Comparison of ENCODE assay signal across 31 cellular contexts in genomic region chr9:72996106-72996505, GRCh38. TPM values are rescaled to one million over a fixed set of nuclear protein-coding genes. Genes with fewer than 3 reads are reported as not detected.
DNase-seq lines count a peak whose midpoint lies in the region; ATAC-seq, FAIRE-seq and TF ChIP-seq lines count a peak whose summit lies in the region.
"Had no signal": no experiment of that assay in that cellular context is flagged by ENCODE, and none has a peak within 500 bp of the region (broad histone marks: within the 10 kb centered on the region; RNA-seq: fewer than 3 reads in every experiment).

No MANE protein-coding gene starts in this region.

- H3K4me1 ChIP-seq in K562 (replicated peaks in 1 of 2; ENCODE audit: control insufficient read depth in 2 of 2, insufficient read depth in 2 of 2, low read length in 2 of 2) (peaks cover 5 to 12% of the 10 kb centered on the region in 2 experiments; a peak in 4 of 5 replicates), right lobe of liver (peaks cover 0 to 29% (median 0%) of the 10 kb centered on the region in 4 donors)
- H3K4me1 ChIP-seq: SJCRH30, vagina had no signal

- TF ChIP-seq POLR2A in K562 (conservative IDR thresholded peaks at IDR 0.05) (no peak), right lobe of liver (IDR thresholded peaks at IDR 0.05) (no peak)

- H4K20me1 ChIP-seq in K562 (replicated peaks; ENCODE audit: control insufficient read depth, insufficient read depth, low read length) = no peaks in the 10 kb centered on the region

- H3K9ac ChIP-seq in K562 (ENCODE audit: insufficient read depth in 1 of 2, low read depth in 2 of 2, low read length in 2 of 2) = no peak overlapping the region

- H3K4me2 ChIP-seq in K562 (ENCODE audit: insufficient read depth, low read length) = no peak overlapping the region

- H3K36me3 ChIP-seq in K562 (ENCODE audit: control insufficient read depth, insufficient read depth, low read length) (no peaks in the 10 kb centered on the region), right lobe of liver (no peaks in the 10 kb centered on the region)
- H3K36me3 ChIP-seq: left lung, pancreas, SJCRH30, vagina had no signal

- no peak for TF ChIP-seq EP300 in K562 (IDR thresholded peaks at IDR 0.05; ENCODE audit: low read length)

- ATAC-seq in K562 (0 out of 3 replicates have a peak, but pooled peaks have one; percentile 32), right lobe of liver (no peak)
- ATAC-seq: activated naive CD4-positive, alpha-beta T cell treated with anti-CD3 and anti-CD28 coated beads, Interleukin-2, amount 50 U/mL, for 72 hours; left lung; Panc1 had no signal

- WGBS in K562 (ENCODE audit: insufficient coverage, low coverage, missing lambda C conversion rate) = 29% methylated on average over 2 of the region's 2 CpGs
- 38% methylated on average over 2 of the region's 2 CpGs for WGBS in right lobe of liver (ENCODE audit: insufficient coverage, low coverage, low lambda C conversion rate, missing lambda C conversion rate)

- FAIRE-seq in K562 (lab: Jason Lieb, UNC) (no peak), RCC 7860 (lab: Jason Lieb, UNC) (no peak)
- FAIRE-seq: HTR-8/SVneo had no signal

- H3K4me3 ChIP-seq in K562 (no peak overlapping the region), right lobe of liver (no peak overlapping the region)
- H3K4me3 ChIP-seq: left lung, pancreas, SJCRH30, vagina had no signal

- H3K27me3 ChIP-seq in K562 (ENCODE audit: control insufficient read depth in 2 of 2, insufficient read depth in 2 of 2, low read length in 2 of 2) (no peaks in the 10 kb centered on the region), right lobe of liver (no peaks in the 10 kb centered on the region)
- H3K27me3 ChIP-seq: left lung, pancreas, vagina had no signal

- H3K27ac ChIP-seq in K562 (ENCODE audit: extremely low read depth, low read depth, low read length) = no peak overlapping the region
- H3K27ac ChIP-seq in right lobe of liver = peak overlapping the region; percentile 75 to 93 (median 91)
- H3K27ac ChIP-seq: left lung, SJCRH30, vagina, VCaP had no signal

- intact Hi-C loops in K562 (cut with micrococcal nuclease) = no loop called here
- intact Hi-C loops in right lobe of liver (cut with DNase I) = no loop called here

- no peaks in the 10 kb centered on the region for H3K9me1 ChIP-seq in K562 (ENCODE audit: control insufficient read depth, insufficient read depth, low read length)

- in situ Hi-C loops in K562 (cut with MboI) = no loop called here
- in situ Hi-C loops in ACHN (cut with HindIII; ENCODE audit: low pct_ligation_motif_present, low pct_unique_long_range_greater_than_20kb, low sequenced_read_pairs) = no loop called here

- H3K9me3 ChIP-seq in K562 (replicated peaks; ENCODE audit: control insufficient read depth, insufficient read depth, low read depth, low read length) (0 out of 2 replicates have a peak, but pooled peaks cover 4% of the 10 kb centered on the region), right lobe of liver (no peaks in the 10 kb centered on the region)
- H3K9me3 ChIP-seq: left lung, pancreas, SJCRH30, vagina had no signal

- DNase-seq in AG08395 (ENCODE audit: low spot score) = peak; percentile 23
- DNase-seq in HS-5 (ENCODE audit: low read depth) = peak; percentile 56
- DNase-seq in K562 (ENCODE audit: extremely low read depth in 1 of 4, low spot score in 3 of 4) = no peak
- DNase-seq in right lobe of liver = no peak
- no peak for DNase-seq in RCC 7860 (ENCODE audit: low spot score)
- DNase-seq in ACHN = no peak
- no peak for DNase-seq in stimulated activated CD4-positive, alpha-beta T cell treated with anti-CD3 and anti-CD28 coated beads, Interleukin-2, amount 100 ng/mL, for 48 hours
- DNase-seq in A172 (ENCODE audit: low spot score) = no peak
- DNase-seq: activated CD4-positive, alpha-beta T cell treated with anti-CD3 and anti-CD28 coated beads for 4 hours; C1 segment of cervical spinal cord; COR-L47; DMS53; GDM1; glutamatergic neuron; islet precursor cell; KBM-7; left lung; MM.1S; NCI-H1417 treated with DMSO at 0.1 percent for 48 hours; NCI-H2029 treated with DMSO at 0.1 percent for 48 hours; NCI-H526 treated with DMSO at 0.1 percent for 48 hours; pancreas; SJCRH30; stimulated activated CD4-positive, alpha-beta T cell treated with anti-CD3 and anti-CD28 coated beads, Interleukin-1b, Interleukin-23, amount 100 ng/mL, for 48 hours; T-helper 9 cell had no signal

- H2AFZ ChIP-seq in K562 (ENCODE audit: low read depth, low read length) = peak overlapping the region; percentile 49; the same call in 1 of the 2 replicates

- no TSS peak for BruUV-seq in K562 (replicated peaks; lab: Mats Ljungman, UMichigan)

- no peak for TF ChIP-seq RAD21 in K562 (CRISPR knock-in tag; conservative IDR thresholded peaks at IDR 0.05 in 1 of 2, IDR thresholded peaks at IDR 0.05 in 1 of 2)

- H3K79me2 ChIP-seq in K562 (ENCODE audit: control insufficient read depth, insufficient read depth, low read length) = no peaks in the 10 kb centered on the region

- TF ChIP-seq CTCF in K562 (IDR thresholded peaks at IDR 0.05 in 2 of 3, conservative IDR thresholded peaks at IDR 0.05 in 1 of 3; ENCODE audit: insufficient read depth in 2 of 3, low read depth in 1 of 3, low read length in 3 of 3) = no peak
- TF ChIP-seq CTCF in right lobe of liver (IDR thresholded peaks at IDR 0.05) = no peak

- POLR2A ChIA-PET in K562 (lab: Yijun Ruan, JAX) = no interaction called here

- CTCF ChIA-PET in K562 (lab: Yijun Ruan, JAX; ENCODE audit: low intra/inter-chr PET ratio) = no interaction called here

TF ChIP-seq in K562, 482 proteins besides CTCF, POLR2A, EP300 and RAD21 (continues in another document):
- TF ChIP-seq ZC3H4 (CRISPR knock-in tag; IDR thresholded peaks at IDR 0.05; ENCODE audit: borderline replicate concordance) (no peak), NCOA4 (IDR thresholded peaks at IDR 0.05; ENCODE audit: partially characterized antibody) (no peak), PTTG1 (tag; IDR thresholded peaks at IDR 0.05; ENCODE audit: low read depth) (no peak)

RNA-seq across cellular contexts. Expression of gene ALDH1A1, which starts 43.3 kb away (rescaled TPM):
- 1.6 and 2.2 TPM in 2 replicates for total RNA-seq in K562 (2011; cell fraction: chromatin; rRNA removed; ENCODE audit: low replicate concordance)
- total RNA-seq in K562 (2011; cell fraction: nucleolus; rRNA removed) = 0.26 and 1.2 TPM in 2 replicates
- total RNA-seq in K562 (2011; cell fraction: nucleoplasm; rRNA removed) = 1.2 and 1.5 TPM in 2 replicates
- total RNA-seq in K562 (2014; rRNA removed) (19.8 and 21.0 TPM in 2 replicates), K562 (2014; rRNA removed; fragmentation: Illumina TruSeq; extraction: Trizol) (32.8 and 38.5 TPM in 2 replicates), K562 (2015; rRNA removed; fragmentation: Illumina TruSeq; extraction: Trizol) (81.2 and 86.3 TPM in 2 replicates), K562 (2021) (24.4 and 27.0 TPM in 2 replicates), right lobe of liver (1,000 to 10,000 TPM in 1 of 6 experiments, 100 to 1,000 TPM in 5; 309 to 1,702 (median 521) TPM)
- polyA plus RNA-seq in K562 (2011; rRNA removed) (1.3 and 1.8 TPM in 2 replicates), K562 (2014; fragmentation: Illumina TruSeq; extraction: Trizol) (26.3 and 29.3 TPM in 2 replicates), K562 (2014; fragmentation: Nextera tagmentation; extraction: Ambion mirVana) (10 to 100 TPM; 24.4 to 33.0 TPM), K562 (2014; rRNA removed) (20.9 and 21.9 TPM in 2 replicates)
- 0.55 and 0.75 TPM in 2 replicates for polyA plus RNA-seq in K562 (2011; cell fraction: cytosol; rRNA removed)
- polyA plus RNA-seq in K562 (2011; cell fraction: nucleus; rRNA removed) = 0.41 TPM in 2 replicates
- 65.5 and 67.1 TPM in 2 replicates for polyA plus RNA-seq in K562 (2012)
- polyA minus RNA-seq in K562 (2011; rRNA and poly(A)+ RNA removed) = 3.0 and 5.7 TPM in 2 replicates
- polyA minus RNA-seq in K562 (2011; cell fraction: cytosol; rRNA and poly(A)+ RNA removed) = 0.86 TPM in 1 of 2 replicates, not detected in the other
- 0.13 and 0.78 TPM in 2 replicates for polyA minus RNA-seq in K562 (2011; cell fraction: nucleus; rRNA and poly(A)+ RNA removed)
- total RNA-seq in A172 (2014; rRNA removed; shearing (Covaris generic)) = not detected in 2 replicates
- total RNA-seq: activated T-helper 2 cell treated with anti-CD3 and anti-CD28 coated beads, Interferon-gamma antibody, Interleukin-2, Interleukin-4, amounts not matched to agents 10 μg/mL and 5 μg/mL and 100 μg/mL, durations not matched to agents 14 hours and 24 hours and 36 hours had no signal

Comparison
In these comparisons a context has a peak if more than half of its experiments do, and no peak if none do; other contexts are left out.
1. DNase-seq: peak in AG08395 (single experiment) and HS-5 (single experiment); none in K562 (0 of 4), right lobe of liver (0 of 3), RCC 7860 (single experiment), ACHN (single experiment), stimulated activated CD4-positive, alpha-beta T cell treated with anti-CD3 and anti-CD28 coated beads, Interleukin-2, amount 100 ng/mL, for 48 hours (0 of 2) and A172 (single experiment).